1 cellular context compared by ENCODE assay signal in the genomic region with DNA sequence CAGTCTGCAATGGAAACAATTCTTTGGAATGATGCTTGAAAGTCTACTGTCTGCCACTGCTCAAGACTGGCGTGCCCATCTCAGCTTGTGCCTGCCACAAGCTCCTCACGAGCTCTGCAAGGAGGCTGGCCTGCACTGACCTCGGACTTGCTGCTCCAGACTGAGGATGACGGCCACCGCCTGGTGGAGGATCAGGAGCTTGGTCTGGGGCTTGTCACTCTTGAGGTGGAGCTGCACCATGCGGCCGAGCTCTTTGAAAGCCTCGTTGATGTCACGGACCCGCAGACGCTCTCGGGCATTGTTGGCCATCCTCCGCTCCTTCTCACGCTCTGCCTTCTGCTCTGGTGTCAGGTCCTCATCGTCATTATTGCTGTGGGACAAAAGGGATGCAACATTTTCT.
TF ChIP-seq lines count a peak whose summit lies in the region.

No MANE protein-coding gene starts in this region.

TF ChIP-seq in IMR-90, 13 proteins besides CTCF, POLR2A, EP300 and RAD21 (continued from another document):
- TF ChIP-seq ELK1 (IDR thresholded peaks at IDR 0.05; ENCODE audit: borderline replicate concordance, low read depth, low read length) (no peak), CHD1 (IDR thresholded peaks at IDR 0.05; ENCODE audit: low read depth, low read length) (no peak), NFE2L2 (IDR thresholded peaks at IDR 0.05; ENCODE audit: low read depth, low read length) (no peak), BHLHE40 (IDR thresholded peaks at IDR 0.05; ENCODE audit: low read depth, low read length) (no peak), MAFK (IDR thresholded peaks at IDR 0.05; ENCODE audit: low read depth, low read length) (no peak), RCOR1 (IDR thresholded peaks at IDR 0.05; ENCODE audit: insufficient replicate concordance, low read length) (no peak), SMC3 (IDR thresholded peaks at IDR 0.05; ENCODE audit: low read depth, low read length) (no peak), CEBPB (IDR thresholded peaks at IDR 0.05; ENCODE audit: low read depth, low read length) (no peak), FOS (IDR thresholded peaks at IDR 0.05; ENCODE audit: low read depth, low read length) (no peak)
- TF ChIP-seq, protein P1, sequence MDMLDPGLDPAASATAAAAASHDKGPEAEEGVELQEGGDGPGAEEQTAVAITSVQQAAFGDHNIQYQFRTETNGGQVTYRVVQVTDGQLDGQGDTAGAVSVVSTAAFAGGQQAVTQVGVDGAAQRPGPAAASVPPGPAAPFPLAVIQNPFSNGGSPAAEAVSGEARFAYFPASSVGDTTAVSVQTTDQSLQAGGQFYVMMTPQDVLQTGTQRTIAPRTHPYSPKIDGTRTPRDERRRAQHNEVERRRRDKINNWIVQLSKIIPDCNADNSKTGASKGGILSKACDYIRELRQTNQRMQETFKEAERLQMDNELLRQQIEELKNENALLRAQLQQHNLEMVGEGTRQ (IDR thresholded peaks at IDR 0.05; ENCODE audit: low read depth, low read length), result no peak
